ENCODE assay signal across 1 cellular context in the genomic region with DNA sequence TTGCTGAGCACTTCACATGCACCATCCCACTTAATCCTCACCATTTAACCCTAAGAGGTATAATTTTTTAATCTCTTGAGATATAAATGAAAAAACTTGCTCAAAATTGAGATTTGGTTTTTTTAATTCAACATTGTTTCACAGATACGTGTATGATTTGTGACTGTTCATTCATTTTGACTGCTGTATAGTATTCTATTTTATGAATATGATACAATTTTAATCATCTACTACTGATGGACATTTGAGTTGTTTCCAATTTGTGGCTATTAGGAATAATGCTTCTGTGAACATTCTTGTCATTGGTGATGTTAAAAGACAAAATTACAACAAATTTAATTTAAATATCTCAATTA.
TF ChIP-seq lines count a peak whose summit lies in the region.

No MANE protein-coding gene starts in this region.

TF ChIP-seq in endothelial cell of umbilical vein, 7 proteins besides CTCF, POLR2A, EP300 and RAD21 (continued from another document):
- TF ChIP-seq, protein P1, sequence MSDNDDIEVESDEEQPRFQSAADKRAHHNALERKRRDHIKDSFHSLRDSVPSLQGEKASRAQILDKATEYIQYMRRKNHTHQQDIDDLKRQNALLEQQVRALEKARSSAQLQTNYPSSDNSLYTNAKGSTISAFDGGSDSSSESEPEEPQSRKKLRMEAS (IDR thresholded peaks at IDR 0.05; ENCODE audit: insufficient read depth, insufficient read length), result no peak
- TF ChIP-seq JUN (IDR thresholded peaks at IDR 0.05; ENCODE audit: borderline replicate concordance, insufficient read depth, insufficient read length, low read depth), result no peak
- no peak for TF ChIP-seq FOS (IDR thresholded peaks at IDR 0.05; ENCODE audit: borderline replicate concordance, insufficient read depth, low read length)
TF ChIP-seq in endothelial cell of umbilical vein: peak in this region for 0.
